9 cellular contexts compared by ENCODE assay signal in genomic region chr19:17488593-17489391, GRCh38. TPM values are rescaled to one million over a fixed set of nuclear protein-coding genes. Genes with fewer than 3 reads are reported as not detected.
A peak's percentile ranks its signal among the peaks of the same experiment; 100 is the strongest.
DNase-seq lines count a peak whose midpoint lies in the region; ATAC-seq lines count a peak whose summit lies in the region.
"Had no signal": no experiment of that assay in that cellular context is flagged by ENCODE, and none has a peak within 500 bp of the region (broad histone marks: within the 10 kb centered on the region; RNA-seq: fewer than 3 reads in every experiment).

No MANE protein-coding gene starts in this region.

- peaks cover 18 to 51% (median 38%) of the 10 kb centered on the region in 7 donors for H3K4me1 Mint-ChIP-seq in naive thymus-derived CD4-positive, alpha-beta T cell

- peak overlapping the region; percentile 13 for H3K27ac ChIP-seq in KOPT-K1 (ENCODE audit: low read depth, low read length, poor library complexity, severe bottlenecking)
- peak overlapping the region; percentile 66 for H3K27ac ChIP-seq in naive thymus-derived CD4-positive, alpha-beta T cell (ENCODE audit: low read depth, low read length)
- peak overlapping the region; percentile 56 for H3K27ac ChIP-seq in substantia nigra (ENCODE audit: low read depth, low read length, poor library complexity, severe bottlenecking)

- peaks cover 26 to 39% of the 10 kb centered on the region in 2 donors for H3K4me1 ChIP-seq in naive thymus-derived CD4-positive, alpha-beta T cell (ENCODE audit: control insufficient read depth in 2 of 2, insufficient read depth in 2 of 2, low read length in 2 of 2)

- peak; percentile 91 for ATAC-seq in naive thymus-derived CD4-positive, alpha-beta T cell
- no peak for ATAC-seq in HG02870 (IDR thresholded peaks at IDR 0.05; ENCODE audit: unreplicated experiment)

- POLR2A ChIA-PET in naive thymus-derived CD4-positive, alpha-beta T cell (lab: Charles Lee), result interaction anchor here (0.8 kb wide), 1 partner anchor 16 kb away, joined by 4 read pairs; no protein-coding TSS in a partner anchor

- peak overlapping the region; percentile 11 to 81 (median 76) for H3K4me3 Mint-ChIP-seq in naive thymus-derived CD4-positive, alpha-beta T cell

- CTCF ChIA-PET in naive thymus-derived CD4-positive, alpha-beta T cell (lab: Charles Lee), result interaction anchor here (0.8 kb wide), 1 partner anchor 511 kb away, joined by 4 read pairs; no protein-coding TSS in a partner anchor

- in situ Hi-C loops in Caki2 (cut with HindIII; ENCODE audit: low pct_unique_long_range_greater_than_20kb, low sequenced_read_pairs), result no loop called here

- no peaks in the 10 kb centered on the region for H3K27me3 Mint-ChIP-seq in naive thymus-derived CD4-positive, alpha-beta T cell

- H3K9me3 ChIP-seq in KOPT-K1 (ENCODE audit: insufficient read depth, low read length, poor library complexity, severe bottlenecking), result no peaks in the 10 kb centered on the region
- no peaks in the 10 kb centered on the region for H3K9me3 ChIP-seq in naive thymus-derived CD4-positive, alpha-beta T cell (ENCODE audit: control insufficient read depth in 2 of 3, low read length in 3 of 3)

- H3K27ac Mint-ChIP-seq in naive thymus-derived CD4-positive, alpha-beta T cell, result peak overlapping the region; percentile 42 to 96 (median 85)

- H3K27me3 ChIP-seq in naive thymus-derived CD4-positive, alpha-beta T cell (ENCODE audit: control insufficient read depth in 2 of 2, insufficient read depth in 2 of 2, low read length in 2 of 2), result no peaks in the 10 kb centered on the region

- H3K9me3 Mint-ChIP-seq in naive thymus-derived CD4-positive, alpha-beta T cell, result no peaks in the 10 kb centered on the region

- H3K36me3 Mint-ChIP-seq in naive thymus-derived CD4-positive, alpha-beta T cell, result peaks cover 0 to 3% (median 0%) of the 10 kb centered on the region in 5 donors

- DNase-seq in Caki2 (ENCODE audit: low read depth) (peak; percentile 36), dermis microvascular lymphatic vessel endothelial cell (ENCODE audit: low read depth in 2 of 2) (peak; percentile 80 to 90), substantia nigra (lab: John Stamatoyannopoulos, UW) (no peak), HuH-7 (ENCODE audit: low spot score) (no peak)
- DNase-seq in activated CD4-positive, alpha-beta T cell treated with anti-CD3 and anti-CD28 coated beads for 4 hours, result peak; percentile 72
- DNase-seq in naive thymus-derived CD4-positive, alpha-beta T cell, result peak in 8 of 9 donors; percentile 26 to 71 (median 58)

- intact Hi-C loops in naive thymus-derived CD4-positive, alpha-beta T cell (cut with micrococcal nuclease), result loop anchor here in 1 of 2 donors (1.0 to 2.0 kb wide), 2 partner anchors 18 to 22 kb away; partner anchors contain the start of genes PGLS and SLC27A1

- H3K4me3 ChIP-seq in naive thymus-derived CD4-positive, alpha-beta T cell (ENCODE audit: low read length), result peak overlapping the region; percentile 50

- no peaks in the 10 kb centered on the region for H3K36me3 ChIP-seq in KOPT-K1 (ENCODE audit: insufficient read depth, low read length)
- H3K36me3 ChIP-seq in naive thymus-derived CD4-positive, alpha-beta T cell (ENCODE audit: control insufficient read depth in 2 of 3, insufficient read depth in 3 of 3, low read length in 3 of 3), result no peaks in the 10 kb centered on the region

RNA-seq across cellular contexts. Expression of gene SLC27A1, which starts 18.5 kb away (rescaled TPM):
- 18.2 and 44.5 TPM in 2 replicates for total RNA-seq in Caki2 (2014; rRNA removed; shearing (Covaris generic); ENCODE audit: low replicate concordance)
- total RNA-seq in dermis microvascular lymphatic vessel endothelial cell, result 13.2 and 22.4 TPM in 2 replicates
- total RNA-seq in naive thymus-derived CD4-positive, alpha-beta T cell, result 10 to 100 TPM in 4 of 5 experiments, 1 to 10 TPM in 1; 3.1 to 15.1 (median 11.0) TPM
- 1 to 10 TPM; 5.0 to 8.2 TPM for polyA plus RNA-seq in naive thymus-derived CD4-positive, alpha-beta T cell

RNA-seq across cellular contexts. Expression of gene PGLS, which starts 22.7 kb away (rescaled TPM):
- total RNA-seq in Caki2 (2014; rRNA removed; shearing (Covaris generic); ENCODE audit: low replicate concordance), result 197 and 233 TPM in 2 replicates
- total RNA-seq in dermis microvascular lymphatic vessel endothelial cell, result 32.6 and 80.5 TPM in 2 replicates
- total RNA-seq in naive thymus-derived CD4-positive, alpha-beta T cell, result 10 to 100 TPM; 53.3 to 83.3 (median 74.1) TPM
- 10 to 100 TPM; 67.0 to 77.1 TPM for polyA plus RNA-seq in naive thymus-derived CD4-positive, alpha-beta T cell

RNA-seq across cellular contexts. Expression of gene NXNL1, which starts 28.1 kb away (rescaled TPM):
- not detected in 2 replicates for total RNA-seq in Caki2 (2014; rRNA removed; shearing (Covaris generic); ENCODE audit: low replicate concordance)
- not detected in 2 replicates for total RNA-seq in dermis microvascular lymphatic vessel endothelial cell
- not detected for total RNA-seq in naive thymus-derived CD4-positive, alpha-beta T cell
- polyA plus RNA-seq in naive thymus-derived CD4-positive, alpha-beta T cell, result not detected
- total RNA-seq: pulmonary artery endothelial cell had no signal

RNA-seq across cellular contexts. Expression of gene TMEM221, which starts 40.3 kb away (rescaled TPM):
- not detected in 2 replicates for total RNA-seq in Caki2 (2014; rRNA removed; shearing (Covaris generic); ENCODE audit: low replicate concordance)
- total RNA-seq in dermis microvascular lymphatic vessel endothelial cell, result not detected in 2 replicates
- not detected for total RNA-seq in naive thymus-derived CD4-positive, alpha-beta T cell
- not detected for polyA plus RNA-seq in naive thymus-derived CD4-positive, alpha-beta T cell
- total RNA-seq: pulmonary artery endothelial cell had no signal

Comparison
In these comparisons a context has a peak if more than half of its experiments do, and no peak if none do; other contexts are left out.
1. DNase-seq: peak in Caki2 (single experiment), activated CD4-positive, alpha-beta T cell treated with anti-CD3 and anti-CD28 coated beads for 4 hours (2 of 2), dermis microvascular lymphatic vessel endothelial cell (2 of 2) and naive thymus-derived CD4-positive, alpha-beta T cell (8 of 9); none in substantia nigra (0 of 49) and HuH-7 (single experiment).
2. H3K27ac ChIP-seq: peak in every context shown above with its lines; median percentile 66 in naive thymus-derived CD4-positive, alpha-beta T cell; 56 in substantia nigra; 13 in KOPT-K1.